Comparison of ENCODE assay signal across 10 cellular contexts in genomic region chr11:107948328-107948727, GRCh38. TPM values are rescaled to one million over a fixed set of nuclear protein-coding genes. Genes with fewer than 3 reads are reported as not detected.
DNase-seq lines count a peak whose midpoint lies in the region; FAIRE-seq and TF ChIP-seq lines count a peak whose summit lies in the region.
"Not testable (repeated sequence)": the region's sequence is repeated elsewhere in the genome, so short reads cannot be mapped to it uniquely, and the experiment has no call there.
"Had no signal": no experiment of that assay in that cellular context is flagged by ENCODE, and none has a peak within 500 bp of the region (broad histone marks: within the 10 kb centered on the region; RNA-seq: fewer than 3 reads in every experiment).

No MANE protein-coding gene starts in this region.

- TF ChIP-seq EP300 in H1 (IDR thresholded peaks at IDR 0.05; ENCODE audit: borderline replicate concordance in 1 of 2, low read depth in 2 of 2, low read length in 2 of 2): not testable (repeated sequence)

- not testable (repeated sequence) for H2BK5ac ChIP-seq in H1 (ENCODE audit: low read depth, low read length); mesendoderm (ENCODE audit: low read length)

- POLR2A ChIA-PET in H1 (lab: Charles Lee; ENCODE audit: partially characterized antibody): interaction anchor here (1.8 to 2.7 kb wide), 3 partner anchors 11 to 61 kb away, joined by 5 to 9 read pairs (median 6); no protein-coding TSS in a partner anchor

- CTCF ChIA-PET in H1 (lab: Charles Lee; ENCODE audit: partially characterized antibody): interaction anchor here (1.1 to 3.1 kb wide), 4 partner anchors 10 to 51 kb away, joined by 3 to 9 read pairs (median 4); no protein-coding TSS in a partner anchor

- H3K79me1 ChIP-seq in H1 (ENCODE audit: low read depth, low read length); mesendoderm (ENCODE audit: low read length): not testable (repeated sequence)

- not testable (repeated sequence) for H3K4me3 ChIP-seq in H7 (ENCODE audit: insufficient read depth, low read depth, low read length); H1 (ENCODE audit: extremely low read depth in 1 of 4, insufficient read depth in 2 of 4, low read depth in 3 of 4, low read length in 4 of 4); mesendoderm (ENCODE audit: low read length)
- peak overlapping the region; percentile 4 for H3K4me3 ChIP-seq in iPS-18a (ENCODE audit: low read length)

- not testable (repeated sequence) for TF ChIP-seq RAD21 in H1 (IDR thresholded peaks at IDR 0.05 in 1 of 2, conservative IDR thresholded peaks at IDR 0.05 in 1 of 2; ENCODE audit: low read depth in 2 of 2, low read length in 2 of 2)

- not testable (repeated sequence) for H3K27ac ChIP-seq in H1 (ENCODE audit: low read depth, low read length); iPS-18a (ENCODE audit: low read length); mesendoderm (ENCODE audit: low read depth, low read length)

- not testable (repeated sequence) for H3K9ac ChIP-seq in H1 (replicated peaks in 1 of 4; ENCODE audit: extremely low read depth in 1 of 4, low read depth in 3 of 4, low read length in 3 of 4); iPS-18a (ENCODE audit: low read length); mesendoderm (ENCODE audit: low read length)

- H3K9me3 Mint-ChIP-seq in glutamatergic neuron (ENCODE audit: unreplicated experiment): not testable (repeated sequence)

- H4K20me1 ChIP-seq in H1 (replicated peaks in 1 of 2; ENCODE audit: control insufficient read depth in 1 of 2, insufficient read depth in 2 of 2, low read length in 2 of 2): not testable (repeated sequence)

- H2BK15ac ChIP-seq in H1 (ENCODE audit: low read length); mesendoderm (replicated peaks; ENCODE audit: low read depth): not testable (repeated sequence)

- TF ChIP-seq CTCF in H1 (IDR thresholded peaks at IDR 0.05; ENCODE audit: control extremely low read depth in 1 of 3, insufficient read depth in 1 of 3, low read depth in 1 of 3, low read length in 3 of 3); glutamatergic neuron (IDR thresholded peaks at IDR 0.05; ENCODE audit: partially characterized antibody, unreplicated experiment): not testable (repeated sequence)

- WGBS in H1 (ENCODE audit: extremely low coverage in 1 of 2, insufficient coverage in 1 of 2, insufficient read length in 1 of 2, insufficient replicate concordance in 2 of 2, low coverage in 1 of 2, low lambda C conversion rate in 2 of 2, missing lambda C conversion rate in 1 of 2), 2 experiments: 81% methylated on average over 10 of the region's 12 CpGs; no CpG with 5 or more reads in 1 of the 2 experiments
- WGBS in mesendoderm (ENCODE audit: extremely low coverage, insufficient coverage, low lambda C conversion rate): no CpG with 5 or more reads among the region's 12 CpGs

- peaks cover 0 to 11% (median 1%) of the 10 kb centered on the region in 4 experiments; a peak in 5 of 7 replicates for H3K4me1 ChIP-seq in H1 (replicated peaks in 1 of 4; ENCODE audit: control insufficient read depth in 3 of 4, insufficient read depth in 4 of 4, low read length in 3 of 4)
- not testable (repeated sequence) for H3K4me1 ChIP-seq in iPS-18a (ENCODE audit: control insufficient read depth, low read depth, low read length); mesendoderm (ENCODE audit: control insufficient read depth, low read depth, low read length)

- H4K5ac ChIP-seq in H1 (ENCODE audit: insufficient read length, low read depth, low read length); mesendoderm (ENCODE audit: low read length): not testable (repeated sequence)

- H3K56ac ChIP-seq in H1 (replicated peaks; ENCODE audit: insufficient read length, low read depth, low read length); mesendoderm (ENCODE audit: low read length): not testable (repeated sequence)

- not testable (repeated sequence) for FAIRE-seq in H1 (lab: Jason Lieb, UNC)

- not testable (repeated sequence) for H3K14ac ChIP-seq in H1 (ENCODE audit: insufficient read length)

- H3K23me2 ChIP-seq in H1 (ENCODE audit: low read depth, low read length): not testable (repeated sequence)

- H3K36me3 ChIP-seq in H7 (replicated peaks; ENCODE audit: control insufficient read depth, insufficient read depth, low read length); H1 (ENCODE audit: control insufficient read depth in 2 of 4, insufficient read depth in 4 of 4, low read length in 3 of 4); iPS-18a (ENCODE audit: control insufficient read depth, low read depth, low read length); mesendoderm (ENCODE audit: control insufficient read depth, insufficient read depth, low read length): not testable (repeated sequence)

- not testable (repeated sequence) for H3K4ac ChIP-seq in H1 (replicated peaks; ENCODE audit: insufficient read length, low read depth, low read length); mesendoderm (ENCODE audit: low read depth, low read length)

- not testable (repeated sequence) for H3K27me3 ChIP-seq in H7 (ENCODE audit: control insufficient read depth, insufficient read depth, low read length); H1 (replicated peaks in 1 of 4; ENCODE audit: control insufficient read depth in 3 of 4, extremely low read depth in 1 of 4, insufficient read depth in 3 of 4, low read length in 3 of 4); iPS-18a (ENCODE audit: control insufficient read depth, insufficient read depth, low read length); mesendoderm (ENCODE audit: insufficient read depth, low read length, poor library complexity)

- H2AFZ ChIP-seq in H1 (ENCODE audit: low read length): not testable (repeated sequence)

- peak; percentile 71 for DNase-seq in H7
- peak; percentile 54 for DNase-seq in NCI-H2171 treated with DMSO at 0.1 percent for 48 hours (lab: John Stamatoyannopoulos, UW)
- DNase-seq in H1 (ENCODE audit: low read depth in 1 of 2, low spot score in 2 of 2): peak in 1 of 2 experiments; percentile 60
- DNase-seq in glutamatergic neuron: peak; percentile 89
- peak; percentile 50 for DNase-seq in mesendoderm

- peaks cover 19% of the 10 kb centered on the region for H3K4me1 Mint-ChIP-seq in glutamatergic neuron (ENCODE audit: low read depth, unreplicated experiment)

- H3K23ac ChIP-seq in H1 (ENCODE audit: insufficient read length); mesendoderm (ENCODE audit: low read length): not testable (repeated sequence)

- not testable (repeated sequence) for H2BK120ac ChIP-seq in H1 (replicated peaks; ENCODE audit: low read depth, low read length); mesendoderm (ENCODE audit: low read depth, low read length)

- not testable (repeated sequence) for TF ChIP-seq POLR2A in H1 (IDR thresholded peaks at IDR 0.05; ENCODE audit: control extremely low read depth in 1 of 2, low read depth in 2 of 2, low read length in 2 of 2)

- H3K27ac Mint-ChIP-seq in glutamatergic neuron (ENCODE audit: unreplicated experiment): peak overlapping the region; percentile 95

- not testable (repeated sequence) for H2BK20ac ChIP-seq in H1 (ENCODE audit: low read length)

- not testable (repeated sequence) for H4K91ac ChIP-seq in H1 (replicated peaks; ENCODE audit: insufficient read length, low read length)

- not testable (repeated sequence) for H2BK12ac ChIP-seq in H1 (ENCODE audit: low read depth, low read length)

- peak overlapping the region; percentile 53 for H3K4me3 Mint-ChIP-seq in glutamatergic neuron (ENCODE audit: unreplicated experiment)

- not testable (repeated sequence) for H3K9me3 ChIP-seq in H1 (ENCODE audit: insufficient read depth in 2 of 2, low read depth in 1 of 2, low read length in 1 of 2); iPS-18a (ENCODE audit: control insufficient read depth, low read depth, low read length)

- not testable (repeated sequence) for H3K27me3 Mint-ChIP-seq in glutamatergic neuron (ENCODE audit: unreplicated experiment)

- peak overlapping the region; percentile 42 to 48 for H3K4me2 ChIP-seq in H1 (ENCODE audit: insufficient read depth in 1 of 2, low read depth in 2 of 2, low read length in 2 of 2)
- H3K4me2 ChIP-seq in mesendoderm (ENCODE audit: low read length): not testable (repeated sequence)

- H2AK5ac ChIP-seq in H1 (ENCODE audit: low read depth, low read length); mesendoderm (ENCODE audit: low read length): not testable (repeated sequence)

- not testable (repeated sequence) for H3K36me3 Mint-ChIP-seq in glutamatergic neuron (ENCODE audit: unreplicated experiment)

- not testable (repeated sequence) for H3K79me2 ChIP-seq in H1 (ENCODE audit: control insufficient read depth in 1 of 2, insufficient read depth in 2 of 2, low read length in 2 of 2); mesendoderm (ENCODE audit: control insufficient read depth, insufficient read depth, low read length)

- not testable (repeated sequence) for H4K8ac ChIP-seq in H1 (ENCODE audit: extremely low read depth, insufficient read depth, low read length); mesendoderm (ENCODE audit: low read depth, low read length)

- not testable (repeated sequence) for H3K18ac ChIP-seq in H1 (ENCODE audit: extremely low read depth, low read length); mesendoderm (ENCODE audit: low read length)

TF ChIP-seq in H1, 55 proteins besides CTCF, POLR2A, EP300 and RAD21:
- TF ChIP-seq ASH2L (IDR thresholded peaks at IDR 0.05; ENCODE audit: low read length): peak; percentile 21

RNA-seq across cellular contexts. Expression of gene RAB39A, which starts 20.1 kb away (rescaled TPM):
- total RNA-seq in H7 (2014; rRNA removed; shearing (Covaris generic)): 5.2 and 7.2 TPM in 2 replicates
- total RNA-seq in H1 (2021; fragmentation: NEBNext Ultra II Directional; extraction: Animal tissue kit (Norgen Biotek cat#: 25700)): 17.9 and 19.1 TPM in 2 replicates
- 6.2 and 7.1 TPM in 2 replicates for polyA plus RNA-seq in H1 (2011; rRNA removed)
- polyA plus RNA-seq in H1 (2011; cell fraction: cytosol; rRNA removed): 7.5 TPM
- polyA plus RNA-seq in H1 (2011; cell fraction: nucleus; rRNA removed): 8.9 TPM
- polyA plus RNA-seq in H1 (2012, experiment 1 of 2): 5.2 to 12.7 TPM (median 7.8 TPM) in 4 replicates
- 2.5 TPM for polyA plus RNA-seq in H1 (2012, experiment 2 of 2)
- 8.4 TPM for polyA plus RNA-seq in H1 (2013, experiment 1 of 2)
- polyA plus RNA-seq in H1 (2013, experiment 2 of 2): 8.6 TPM
- polyA minus RNA-seq in H1 (2011; rRNA and poly(A)+ RNA removed): 11.5 and 17.2 TPM in 2 replicates
- polyA minus RNA-seq in H1 (2011; cell fraction: cytosol; rRNA and poly(A)+ RNA removed): 15.8 TPM
- 29.2 TPM for polyA minus RNA-seq in H1 (2011; cell fraction: nucleus; rRNA and poly(A)+ RNA removed)
- 21.9 TPM for total RNA-seq in glutamatergic neuron (ENCODE audit: unreplicated experiment)
- polyA plus RNA-seq in mesendoderm (2013, experiment 1 of 2): 4.9 TPM
- polyA plus RNA-seq in mesendoderm (2013, experiment 2 of 2): 4.8 TPM
- total RNA-seq: CD4-positive, CD25-positive, alpha-beta regulatory T cell had no signal
- polyA plus RNA-seq: AG04450; CD4-positive, alpha-beta memory T cell; CD8-positive, alpha-beta memory T cell had no signal
